Comparison of ENCODE assay signal across 12 cellular contexts in the genomic region with DNA sequence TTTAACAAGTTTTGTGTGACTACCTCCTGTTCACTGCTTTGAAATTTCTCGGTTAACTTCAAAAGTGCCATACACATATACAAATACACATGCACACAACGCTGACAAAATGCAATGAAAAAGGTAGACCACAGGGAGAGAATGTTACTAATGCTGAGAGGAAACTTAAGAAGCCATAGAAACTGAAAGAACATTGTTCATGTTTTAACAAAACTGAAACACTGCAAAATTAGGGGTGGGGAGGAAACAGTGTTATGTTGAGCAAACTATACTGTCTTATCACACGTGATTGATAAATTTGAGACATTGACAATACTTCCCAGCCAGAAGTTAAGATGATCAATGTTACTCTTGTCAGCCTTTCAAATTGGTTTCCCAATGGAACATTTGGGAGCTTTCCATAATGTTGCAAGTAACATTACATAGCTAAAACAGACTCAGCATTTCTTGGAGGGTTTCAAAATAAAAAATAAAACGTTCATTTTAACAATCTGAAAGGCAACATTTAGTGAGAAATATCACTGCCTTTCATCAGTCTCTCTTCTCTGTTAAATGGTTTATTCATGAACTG.
DNase-seq lines count a peak whose midpoint lies in the region; ATAC-seq and TF ChIP-seq lines count a peak whose summit lies in the region.
"Had no signal": no experiment of that assay in that cellular context is flagged by ENCODE, and none has a peak within 500 bp of the region (broad histone marks: within the 10 kb centered on the region; RNA-seq: fewer than 3 reads in every experiment).

No MANE protein-coding gene starts in this region.

- no peaks in the 10 kb centered on the region for H3K36me3 ChIP-seq in mammary epithelial cell (ENCODE audit: insufficient read depth, low read length)
- H3K36me3 ChIP-seq: ascending aorta, MG63 had no signal

- H3K27ac Mint-ChIP-seq in WTC11, result no peak overlapping the region

- no peak overlapping the region for H3K9ac ChIP-seq in mammary epithelial cell (ENCODE audit: insufficient read depth, low read length)

- intact Hi-C loops in mammary epithelial cell (cut with micrococcal nuclease), result no loop called here

- no peak overlapping the region for H3K4me3 ChIP-seq in mammary epithelial cell (replicated peaks in 1 of 3; ENCODE audit: insufficient read depth in 1 of 3, low read depth in 2 of 3, low read length in 3 of 3)
- H3K4me3 ChIP-seq: A549, ascending aorta, MG63 had no signal

- H3K27me3 ChIP-seq in mammary epithelial cell (ENCODE audit: insufficient read depth, low read length), result no peaks in the 10 kb centered on the region
- H3K27me3 ChIP-seq: ascending aorta, MG63 had no signal

- in situ Hi-C loops in mammary epithelial cell (cut with MboI; ENCODE audit: low sequenced_read_pairs in 2 of 2), result no loop called here

- no peak for TF ChIP-seq CTCF in GM10248 (IDR thresholded peaks at IDR 0.05; ENCODE audit: control extremely low read depth, extremely low read depth, low read depth, missing control alignments)
- no peak for TF ChIP-seq CTCF in mammary epithelial cell (conservative IDR thresholded peaks at IDR 0.05 in 1 of 2, IDR thresholded peaks at IDR 0.05 in 1 of 2; ENCODE audit: extremely low read depth in 1 of 2, insufficient read depth in 1 of 2, low read depth in 1 of 2, low read length in 2 of 2)
- TF ChIP-seq CTCF in WTC11 (IDR thresholded peaks at IDR 0.05), result no peak

- no peaks in the 10 kb centered on the region for H3K36me3 Mint-ChIP-seq in WTC11

- H2AFZ ChIP-seq in mammary epithelial cell (ENCODE audit: low read depth, low read length), result no peak overlapping the region

- H3K9me3 ChIP-seq in mammary epithelial cell (replicated peaks; ENCODE audit: insufficient read depth, low read length), result peaks cover 13% of the 10 kb centered on the region
- H3K9me3 ChIP-seq: A549, ascending aorta, MG63 had no signal

- no peaks in the 10 kb centered on the region for H3K4me1 ChIP-seq in mammary epithelial cell (ENCODE audit: insufficient read depth, low read length)
- H3K4me1 ChIP-seq: A549 had no signal

- whole genome bisulfite sequencing in mammary epithelial cell (ENCODE audit: low coverage, missing lambda C conversion rate), result 40% methylated on average over 4 of the region's 4 CpGs

- ATAC-seq in HG02623 (IDR thresholded peaks at IDR 0.05; ENCODE audit: unreplicated experiment), result peak; percentile 86
- ATAC-seq in HG03442 (IDR thresholded peaks at IDR 0.05; ENCODE audit: unreplicated experiment), result peak; percentile 94
- ATAC-seq in WTC11, result no peak
- ATAC-seq: A549, sciatic nerve had no signal

- no peaks in the 10 kb centered on the region for H3K4me1 Mint-ChIP-seq in WTC11

- H3K4me3 Mint-ChIP-seq in WTC11, result no peak overlapping the region

- H4K20me1 ChIP-seq in mammary epithelial cell (ENCODE audit: insufficient read depth, low read length), result no peaks in the 10 kb centered on the region

- DNase-seq in GM10248 (ENCODE audit: extremely low spot score), result peak; percentile 61
- DNase-seq in GM19240 (ENCODE audit: insufficient read length, low spot score), result peak; percentile 45
- no peak for DNase-seq in mammary epithelial cell
- no peak for DNase-seq in NCI-H2081 (lab: John Stamatoyannopoulos, UW)
- DNase-seq in WTC11 (ENCODE audit: low spot score), result no peak
- no peak for DNase-seq in germinal center (ENCODE audit: low spot score)
- DNase-seq: MG63 had no signal

- no TSS peak for BruUV-seq in mammary epithelial cell (replicated peaks; lab: Mats Ljungman, UMichigan)

- POLR2A ChIA-PET in GM10248 (lab: Yijun Ruan, JAX) (no interaction called here), WTC11 (lab: Charles Lee) (no interaction called here)

- dilution Hi-C loops in mammary epithelial cell (cut with HindIII; ENCODE audit: low sequenced_read_pairs), result no loop called here

- no peaks in the 10 kb centered on the region for H3K27me3 Mint-ChIP-seq in WTC11 (ENCODE audit: low read depth)

- CTCF ChIA-PET in GM10248 (lab: Yijun Ruan, JAX), result interaction anchor here (1.0 to 1.6 kb wide), 2 partner anchors 29 to 30 kb away, joined by 3 to 5 read pairs; no protein-coding TSS in a partner anchor
- CTCF ChIA-PET in mammary epithelial cell (lab: Charles Lee; ENCODE audit: low non-redundant PET), result no interaction called here
- CTCF ChIA-PET in WTC11 (lab: Charles Lee), result no interaction called here

- H3K4me2 ChIP-seq in mammary epithelial cell (ENCODE audit: insufficient read depth, low read depth, low read length), result no peak overlapping the region
- H3K4me2 ChIP-seq: A549 had no signal

- H3K9me3 Mint-ChIP-seq in WTC11, result no peaks in the 10 kb centered on the region

- H3K27ac ChIP-seq in mammary epithelial cell (ENCODE audit: insufficient read depth, low read depth, low read length), result no peak overlapping the region
- H3K27ac ChIP-seq: A549, ascending aorta had no signal

- no peaks in the 10 kb centered on the region for H3K79me2 ChIP-seq in mammary epithelial cell (ENCODE audit: insufficient read depth, low read length)

TF ChIP-seq in WTC11, 78 proteins besides CTCF, POLR2A, EP300 and RAD21:
- TF ChIP-seq RELA (CRISPR knock-in tag; IDR thresholded peaks at IDR 0.05; ENCODE audit: borderline replicate concordance), result no peak
- no peak for TF ChIP-seq ZNF416 (CRISPR knock-in tag; IDR thresholded peaks at IDR 0.05)
- no peak for TF ChIP-seq NR2C2 (CRISPR knock-in tag; IDR thresholded peaks at IDR 0.05)
- TF ChIP-seq TCF7 (CRISPR knock-in tag; IDR thresholded peaks at IDR 0.05; ENCODE audit: low read depth), result no peak
- no peak for TF ChIP-seq ZNF121 (CRISPR knock-in tag; IDR thresholded peaks at IDR 0.05)
- no peak for TF ChIP-seq OVOL2 (CRISPR knock-in tag; IDR thresholded peaks at IDR 0.05; ENCODE audit: borderline replicate concordance)
- TF ChIP-seq SMAD4 (CRISPR knock-in tag; IDR thresholded peaks at IDR 0.05), result no peak
- TF ChIP-seq, protein P1, sequence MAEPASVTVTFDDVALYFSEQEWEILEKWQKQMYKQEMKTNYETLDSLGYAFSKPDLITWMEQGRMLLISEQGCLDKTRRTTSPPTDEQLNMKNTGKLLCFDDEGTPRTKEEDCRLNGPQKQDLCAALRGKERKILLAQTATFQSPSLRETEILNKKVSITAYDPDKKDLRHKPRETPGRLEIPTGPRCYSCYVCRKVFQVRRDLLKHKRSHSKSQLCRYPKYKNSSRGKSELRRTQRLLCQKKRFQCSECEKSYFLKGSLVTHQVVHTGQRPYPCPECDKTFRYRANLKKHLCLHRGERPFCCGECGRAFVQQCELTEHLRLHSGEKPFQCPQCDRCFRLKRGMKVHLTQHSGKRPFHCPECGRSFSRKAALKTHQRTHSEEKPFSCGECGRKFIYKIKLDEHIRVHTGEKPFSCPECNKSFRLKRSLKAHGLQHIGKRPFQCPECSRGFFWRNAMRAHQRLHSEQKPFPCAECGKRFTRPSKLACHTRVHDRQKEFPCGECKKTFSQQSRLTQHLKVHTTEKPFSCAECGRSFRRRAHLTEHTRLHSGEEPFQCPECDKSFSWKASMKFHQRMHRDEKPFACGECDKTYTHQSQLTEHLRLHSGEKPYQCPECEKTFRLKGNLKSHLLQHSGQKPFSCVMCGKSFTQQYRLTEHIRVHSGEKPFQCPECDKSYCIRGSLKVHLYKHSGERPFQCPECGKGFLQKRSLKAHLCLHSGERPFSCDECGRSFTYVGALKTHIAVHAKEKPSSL (CRISPR knock-in tag; conservative IDR thresholded peaks at IDR 0.05), result no peak
- TF ChIP-seq, protein P2, sequence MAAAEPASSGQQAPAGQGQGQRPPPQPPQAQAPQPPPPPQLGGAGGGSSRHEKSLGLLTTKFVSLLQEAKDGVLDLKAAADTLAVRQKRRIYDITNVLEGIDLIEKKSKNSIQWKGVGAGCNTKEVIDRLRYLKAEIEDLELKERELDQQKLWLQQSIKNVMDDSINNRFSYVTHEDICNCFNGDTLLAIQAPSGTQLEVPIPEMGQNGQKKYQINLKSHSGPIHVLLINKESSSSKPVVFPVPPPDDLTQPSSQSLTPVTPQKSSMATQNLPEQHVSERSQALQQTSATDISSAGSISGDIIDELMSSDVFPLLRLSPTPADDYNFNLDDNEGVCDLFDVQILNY (CRISPR knock-in tag; IDR thresholded peaks at IDR 0.05), result no peak
TF ChIP-seq in WTC11: peak in this region for 0.

Comparison
In these comparisons a context has a peak if more than half of its experiments do, and no peak if none do; other contexts are left out.
1. DNase-seq: peak in GM10248 (single experiment) and GM19240 (single experiment); none in mammary epithelial cell (single experiment), NCI-H2081 (0 of 2), WTC11 (single experiment) and germinal center (single experiment).